12 cellular contexts compared by ENCODE assay signal in the genomic region with DNA sequence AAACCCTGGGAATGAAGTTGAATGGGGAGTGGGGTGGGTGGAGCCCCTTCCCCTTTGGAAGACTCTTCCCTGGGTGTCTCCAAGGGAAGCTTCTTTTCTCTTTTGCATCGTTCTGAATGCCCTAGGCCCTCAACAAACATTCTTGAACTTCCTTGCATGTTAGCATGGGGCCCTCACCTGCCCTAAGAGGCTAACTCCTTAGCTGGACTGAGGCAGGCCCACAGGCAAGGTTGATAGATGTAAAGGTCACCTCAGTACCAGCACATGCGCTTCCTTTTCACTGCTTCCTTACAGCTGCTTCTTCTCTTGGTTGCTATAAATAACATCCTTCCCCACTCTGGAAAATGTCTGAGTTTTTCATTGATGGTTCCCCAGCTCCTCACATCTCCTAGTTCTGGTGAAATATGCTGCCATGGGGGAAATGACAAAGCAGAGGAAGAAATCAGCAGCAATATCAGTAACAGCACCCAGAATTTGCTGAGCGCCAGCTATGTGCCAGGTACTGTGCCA.
"Had no signal": no experiment of that assay in that cellular context is flagged by ENCODE, and none has a peak within 500 bp of the region (broad histone marks: within the 10 kb centered on the region; RNA-seq: fewer than 3 reads in every experiment).

No MANE protein-coding gene starts in this region.

- ATAC-seq: activated naive CD8-positive, alpha-beta T cell treated with anti-CD3 and anti-CD28 coated beads, Interleukin-2, amount 50 U/mL, for 24 hours; lower lobe of right lung; natural killer cell treated with Interleukin-12 subunit alpha and Interleukin-12 subunit beta and Interleukin-15 and Interleukin-18, amount 100 ng/mL, for 72 hours had no signal

- DNase-seq: activated B cell treated with CpG ODN at 0.5 μM for 24 hours; activated CD4-positive, alpha-beta T cell treated with anti-CD3 and anti-CD28 coated beads, Interleukin-2, amount 10 ng/mL, durations not matched to agents 24 days and 14 days; activated naive CD4-positive, alpha-beta T cell treated with Interleukin-2 at 50 U/mL for 16 hours; activated naive CD8-positive, alpha-beta T cell treated with anti-CD3 and anti-CD28 coated beads, Interleukin-2, amount 50 U/mL, for 24 hours; colonic mucosa; hypothalamus; lower lobe of right lung; T-helper 2 cell; tibial artery had no signal

- H3K27me3 ChIP-seq: ascending aorta, colonic mucosa, tibial artery had no signal

- H3K9me3 ChIP-seq: ascending aorta, colonic mucosa, lower lobe of right lung had no signal

- H3K4me1 ChIP-seq: ascending aorta, colonic mucosa, lower lobe of right lung, tibial artery had no signal

- H3K27ac ChIP-seq: ascending aorta, colonic mucosa, lower lobe of right lung, tibial artery had no signal

- H3K4me3 ChIP-seq: ascending aorta, colonic mucosa, lower lobe of right lung, tibial artery had no signal

- H3K36me3 ChIP-seq: ascending aorta, colonic mucosa, lower lobe of right lung, tibial artery had no signal

- FAIRE-seq: TTC549 had no signal
